ENCODE assay signal across 25 cellular contexts in the genomic region with DNA sequence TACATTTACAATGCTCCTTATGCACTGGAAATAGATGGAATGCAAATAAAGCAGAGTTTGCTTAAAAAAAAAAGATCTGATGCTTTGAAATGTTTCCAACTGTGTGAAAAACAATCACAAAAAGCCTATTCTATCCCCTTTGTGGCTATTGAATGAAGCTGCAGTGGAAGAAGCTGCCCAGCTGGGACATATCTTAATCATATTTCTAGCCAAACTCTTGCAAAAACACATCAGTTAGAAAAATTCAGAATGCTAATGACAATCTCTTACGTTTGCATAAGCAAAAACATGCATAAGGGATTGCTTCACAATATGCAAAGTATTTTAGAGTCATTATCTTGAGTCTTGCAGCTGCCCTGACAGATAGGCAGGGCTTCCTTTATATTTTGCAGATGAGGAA.
DNase-seq lines count a peak whose midpoint lies in the region; ATAC-seq and TF ChIP-seq lines count a peak whose summit lies in the region.
"Had no signal": no experiment of that assay in that cellular context is flagged by ENCODE, and none has a peak within 500 bp of the region (broad histone marks: within the 10 kb centered on the region; RNA-seq: fewer than 3 reads in every experiment).

No MANE protein-coding gene starts in this region.

- CTCF ChIA-PET in MCF 10A (lab: Yijun Ruan, JAX): no interaction called here

- no peak overlapping the region for H2BK12ac ChIP-seq in mesenchymal stem cell (ENCODE audit: low read length in 2 of 2)

- no peak for TF ChIP-seq POLR2A in right lobe of liver (IDR thresholded peaks at IDR 0.05)

- no peak overlapping the region for H3K4me3 Mint-ChIP-seq in MCF 10A (ENCODE audit: unreplicated experiment)
- H3K4me3 Mint-ChIP-seq: activated CD4-positive, alpha-beta memory T cell treated with anti-CD3 and anti-CD28 coated beads for 36 hours; CD14-positive monocyte; memory B cell had no signal

- POLR2A ChIA-PET in MCF 10A (lab: Yijun Ruan, JAX): no interaction called here

- H3K4me1 ChIP-seq in mesenchymal stem cell (ENCODE audit: control insufficient read depth, insufficient read depth, low read depth, low read length): no peaks in the 10 kb centered on the region
- H3K4me1 ChIP-seq in right lobe of liver: no peaks in the 10 kb centered on the region
- H3K4me1 ChIP-seq: foreskin keratinocyte, HAP-1, upper lobe of left lung had no signal

- H4K8ac ChIP-seq in mesenchymal stem cell (ENCODE audit: low read length): no peak overlapping the region

- no peak overlapping the region for H3K18ac ChIP-seq in mesenchymal stem cell (ENCODE audit: low read depth in 1 of 2, low read length in 2 of 2)

- no peak overlapping the region for H2BK120ac ChIP-seq in mesenchymal stem cell (ENCODE audit: low read depth, low read length)

- H3K4me2 ChIP-seq in mesenchymal stem cell (ENCODE audit: low read length, poor library complexity, severe bottlenecking): no peak overlapping the region

- H3K36me3 ChIP-seq in mesenchymal stem cell (ENCODE audit: control insufficient read depth in 1 of 2, insufficient read depth in 2 of 2, low read depth in 1 of 2, low read length in 2 of 2): no peaks in the 10 kb centered on the region
- H3K36me3 ChIP-seq in right lobe of liver: no peaks in the 10 kb centered on the region
- H3K36me3 ChIP-seq: HAP-1, upper lobe of left lung had no signal

- ATAC-seq in SK-N-SH treated with all-trans-retinoic acid at 6 μM for 48 hours: peak; percentile 45
- no peak for ATAC-seq in right lobe of liver
- ATAC-seq in GM19023 (IDR thresholded peaks at IDR 0.05; ENCODE audit: unreplicated experiment): no peak
- ATAC-seq: foreskin keratinocyte had no signal

- H2AK5ac ChIP-seq in mesenchymal stem cell (ENCODE audit: low read length, severe bottlenecking): no peak overlapping the region

- WGBS in mesenchymal stem cell: 91% methylated on average over 1 of the region's 1 CpG
- WGBS in right lobe of liver (ENCODE audit: insufficient coverage, low coverage, low lambda C conversion rate, missing lambda C conversion rate): 64% methylated on average over 1 of the region's 1 CpG

- H3K4me1 Mint-ChIP-seq in MCF 10A (ENCODE audit: insufficient read depth, unreplicated experiment): no peaks in the 10 kb centered on the region
- H3K4me1 Mint-ChIP-seq: CD14-positive monocyte, memory B cell had no signal

- BruUV-seq in MCF 10A (replicated peaks; lab: Mats Ljungman, UMichigan): no TSS peak

- H4K91ac ChIP-seq in mesenchymal stem cell (ENCODE audit: low read length): no peak overlapping the region

- H3K27me3 ChIP-seq in mesenchymal stem cell (ENCODE audit: control insufficient read depth in 1 of 2, insufficient read depth in 1 of 2, low read length in 2 of 2) (no peaks in the 10 kb centered on the region), right lobe of liver (no peaks in the 10 kb centered on the region)
- H3K27me3 ChIP-seq: foreskin keratinocyte, upper lobe of left lung had no signal

- no peak overlapping the region for H3K14ac ChIP-seq in mesenchymal stem cell (ENCODE audit: low read length in 2 of 2)

- no peak overlapping the region for H2BK5ac ChIP-seq in mesenchymal stem cell (ENCODE audit: low read depth, low read length, poor library complexity, severe bottlenecking)

- H3K27me3 Mint-ChIP-seq in MCF 10A (ENCODE audit: insufficient read depth, unreplicated experiment): no peaks in the 10 kb centered on the region
- H3K27me3 Mint-ChIP-seq: activated CD4-positive, alpha-beta memory T cell treated with anti-CD3 and anti-CD28 coated beads for 36 hours had no signal

- intact Hi-C loops in right lobe of liver (cut with DNase I) (no loop called here), MCF 10A (cut with micrococcal nuclease) (no loop called here)

- H2AFZ ChIP-seq in mesenchymal stem cell (ENCODE audit: low read depth, low read length): no peak overlapping the region

- TF ChIP-seq CTCF in AG10803 (conservative IDR thresholded peaks at IDR 0.05; ENCODE audit: low read length) (peak; percentile 24; the same call in 1 of the 2 replicates), right lobe of liver (IDR thresholded peaks at IDR 0.05) (no peak), MCF 10A (IDR thresholded peaks at IDR 0.05; ENCODE audit: unreplicated experiment) (no peak)

- H3K9me3 ChIP-seq in mesenchymal stem cell (ENCODE audit: control insufficient read depth, low read length): peaks cover 4% of the 10 kb centered on the region
- no peaks in the 10 kb centered on the region for H3K9me3 ChIP-seq in right lobe of liver
- H3K9me3 ChIP-seq: HAP-1, upper lobe of left lung had no signal

- H3K27ac Mint-ChIP-seq in MCF 10A (ENCODE audit: low read depth, unreplicated experiment): no peak overlapping the region
- H3K27ac Mint-ChIP-seq: activated CD4-positive, alpha-beta memory T cell treated with anti-CD3 and anti-CD28 coated beads for 36 hours; CD14-positive monocyte; memory B cell had no signal

- peaks cover 11% of the 10 kb centered on the region for H3K9me3 Mint-ChIP-seq in MCF 10A (ENCODE audit: unreplicated experiment)

- H3K36me3 Mint-ChIP-seq in MCF 10A (ENCODE audit: insufficient read depth, unreplicated experiment): no peaks in the 10 kb centered on the region
- H3K36me3 Mint-ChIP-seq: activated CD4-positive, alpha-beta memory T cell treated with anti-CD3 and anti-CD28 coated beads for 36 hours; CD14-positive monocyte; memory B cell had no signal

- peak overlapping the region; percentile 37 for H3K9ac ChIP-seq in mesenchymal stem cell (ENCODE audit: low read length)

- H2BK15ac ChIP-seq in mesenchymal stem cell (ENCODE audit: low read depth, poor library complexity, severe bottlenecking): no peak overlapping the region

- H3K27ac ChIP-seq in mesenchymal stem cell (ENCODE audit: low read length, poor library complexity, severe bottlenecking) (no peak overlapping the region), right lobe of liver (no peak overlapping the region)
- H3K27ac ChIP-seq: coronary artery, foreskin keratinocyte, upper lobe of left lung, VCaP had no signal

- no peak overlapping the region for H3K23ac ChIP-seq in mesenchymal stem cell (ENCODE audit: low read length in 2 of 2)

- H3K4me3 ChIP-seq in AG10803 (ENCODE audit: low read length) (no peak overlapping the region), mesenchymal stem cell (ENCODE audit: insufficient read depth in 1 of 2, low read depth in 1 of 2, low read length in 2 of 2) (no peak overlapping the region), right lobe of liver (no peak overlapping the region)
- H3K4me3 ChIP-seq: coronary artery, HAP-1, upper lobe of left lung had no signal

- DNase-seq in AG10803 (ENCODE audit: low read depth) (peak; percentile 94), fibroblast of the conjunctiva (ENCODE audit: low read depth) (peak; percentile 75), mesenchymal stem cell (no peak), right lobe of liver (no peak), MCF 10A (ENCODE audit: unreplicated experiment) (no peak), NCI-H2196 (lab: John Stamatoyannopoulos, UW; ENCODE audit: unreplicated experiment) (no peak)
- DNase-seq: activated CD4-positive, alpha-beta memory T cell treated with anti-CD3 and anti-CD28 coated beads for 36 hours; activated gamma-delta T cell treated with Interleukin-2 at 50 U/mL for 16 hours; activated T-cell treated with anti-CD3 and anti-CD28 coated beads for 4 hours; EL; foreskin keratinocyte; hypothalamus; islet precursor cell; NCI-H1417; NCI-H2081 treated with DMSO at 0.1 percent for 48 hours; NCI-H510A treated with DMSO at 0.1 percent for 48 hours; occipital lobe; upper lobe of left lung had no signal

- H3K79me1 ChIP-seq in mesenchymal stem cell (replicated peaks; ENCODE audit: low read length, poor library complexity, severe bottlenecking): no peaks in the 10 kb centered on the region

- H3K4ac ChIP-seq in mesenchymal stem cell (ENCODE audit: low read depth in 1 of 2, low read length in 2 of 2): no peak overlapping the region

TF ChIP-seq in SK-N-SH treated with all-trans-retinoic acid at 6 μM for 48 hours, 23 proteins besides CTCF, POLR2A, EP300 and RAD21 (continues in another document):
- TF ChIP-seq CSDC2 (CRISPR knock-in tag; IDR thresholded peaks at IDR 0.05): no peak
- no peak for TF ChIP-seq ISL1 (CRISPR knock-in tag; IDR thresholded peaks at IDR 0.05)
- TF ChIP-seq RARB (CRISPR knock-in tag; IDR thresholded peaks at IDR 0.05): no peak
- TF ChIP-seq ESRRG (CRISPR knock-in tag; IDR thresholded peaks at IDR 0.05): no peak
- no peak for TF ChIP-seq OSR1 (CRISPR knock-in tag; IDR thresholded peaks at IDR 0.05)
- no peak for TF ChIP-seq TCF4 (CRISPR knock-in tag; IDR thresholded peaks at IDR 0.05; ENCODE audit: borderline replicate concordance)
- no peak for TF ChIP-seq ZFP3 (CRISPR knock-in tag; IDR thresholded peaks at IDR 0.05)
- TF ChIP-seq ZC3H10 (CRISPR knock-in tag; IDR thresholded peaks at IDR 0.05): no peak
- no peak for TF ChIP-seq GLIS3 (CRISPR knock-in tag; IDR thresholded peaks at IDR 0.05)
- TF ChIP-seq, protein P1, sequence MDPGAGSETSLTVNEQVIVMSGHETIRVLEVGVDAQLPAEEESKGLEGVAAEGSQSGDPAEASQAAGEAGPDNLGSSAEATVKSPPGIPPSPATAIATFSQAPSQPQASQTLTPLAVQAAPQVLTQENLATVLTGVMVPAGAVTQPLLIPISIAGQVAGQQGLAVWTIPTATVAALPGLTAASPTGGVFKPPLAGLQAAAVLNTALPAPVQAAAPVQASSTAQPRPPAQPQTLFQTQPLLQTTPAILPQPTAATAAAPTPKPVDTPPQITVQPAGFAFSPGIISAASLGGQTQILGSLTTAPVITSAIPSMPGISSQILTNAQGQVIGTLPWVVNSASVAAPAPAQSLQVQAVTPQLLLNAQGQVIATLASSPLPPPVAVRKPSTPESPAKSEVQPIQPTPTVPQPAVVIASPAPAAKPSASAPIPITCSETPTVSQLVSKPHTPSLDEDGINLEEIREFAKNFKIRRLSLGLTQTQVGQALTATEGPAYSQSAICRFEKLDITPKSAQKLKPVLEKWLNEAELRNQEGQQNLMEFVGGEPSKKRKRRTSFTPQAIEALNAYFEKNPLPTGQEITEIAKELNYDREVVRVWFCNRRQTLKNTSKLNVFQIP (CRISPR knock-in tag; IDR thresholded peaks at IDR 0.05; ENCODE audit: borderline replicate concordance, low read depth): no peak
- TF ChIP-seq, protein P2, sequence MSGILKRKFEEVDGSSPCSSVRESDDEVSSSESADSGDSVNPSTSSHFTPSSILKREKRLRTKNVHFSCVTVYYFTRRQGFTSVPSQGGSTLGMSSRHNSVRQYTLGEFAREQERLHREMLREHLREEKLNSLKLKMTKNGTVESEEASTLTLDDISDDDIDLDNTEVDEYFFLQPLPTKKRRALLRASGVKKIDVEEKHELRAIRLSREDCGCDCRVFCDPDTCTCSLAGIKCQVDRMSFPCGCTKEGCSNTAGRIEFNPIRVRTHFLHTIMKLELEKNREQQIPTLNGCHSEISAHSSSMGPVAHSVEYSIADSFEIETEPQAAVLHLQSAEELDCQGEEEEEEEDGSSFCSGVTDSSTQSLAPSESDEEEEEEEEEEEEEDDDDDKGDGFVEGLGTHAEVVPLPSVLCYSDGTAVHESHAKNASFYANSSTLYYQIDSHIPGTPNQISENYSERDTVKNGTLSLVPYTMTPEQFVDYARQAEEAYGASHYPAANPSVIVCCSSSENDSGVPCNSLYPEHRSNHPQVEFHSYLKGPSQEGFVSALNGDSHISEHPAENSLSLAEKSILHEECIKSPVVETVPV (CRISPR knock-in tag; IDR thresholded peaks at IDR 0.05): no peak

Comparison
In these comparisons a context has a peak if more than half of its experiments do, and no peak if none do; other contexts are left out.
1. DNase-seq: peak in AG10803 (single experiment) and fibroblast of the conjunctiva (single experiment); none in mesenchymal stem cell (single experiment), right lobe of liver (0 of 3), MCF 10A (single experiment) and NCI-H2196 (single experiment).